ENCODE assay signal across 12 cellular contexts in the genomic region with DNA sequence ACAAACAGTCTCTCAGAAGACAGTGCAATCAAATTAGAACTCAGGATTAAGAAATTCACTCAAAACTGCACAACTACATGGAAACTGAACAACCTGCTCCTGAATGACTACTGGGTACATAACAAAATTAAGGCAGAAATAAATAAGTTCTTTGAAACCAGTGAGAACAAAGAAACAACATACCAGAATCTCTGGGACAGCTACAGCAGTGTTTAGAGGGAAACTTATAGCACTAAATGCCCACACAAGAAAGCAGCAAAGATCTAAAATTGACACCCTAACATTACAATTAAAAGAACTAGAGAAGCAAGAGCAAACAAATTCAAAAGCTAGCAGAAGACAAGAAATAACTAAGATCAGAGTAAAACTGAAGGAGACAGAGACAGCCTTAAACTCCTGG. TPM values are rescaled to one million over a fixed set of nuclear protein-coding genes. Genes with fewer than 3 reads are reported as not detected.
DNase-seq lines count a peak whose midpoint lies in the region; ATAC-seq, FAIRE-seq and TF ChIP-seq lines count a peak whose summit lies in the region.
"Not testable (repeated sequence)": the region's sequence is repeated elsewhere in the genome, so short reads cannot be mapped to it uniquely, and the experiment has no call there.
"Had no signal": no experiment of that assay in that cellular context is flagged by ENCODE, and none has a peak within 500 bp of the region (broad histone marks: within the 10 kb centered on the region; RNA-seq: fewer than 3 reads in every experiment).

No MANE protein-coding gene starts in this region.

- CTCF ChIA-PET in Caco-2 (lab: Charles Lee); PC-9 (lab: Charles Lee); HepG2 (lab: Yijun Ruan, JAX; ENCODE audit: low intra/inter-chr PET ratio, low total read pairs): not testable (repeated sequence)

- H3K79me2 ChIP-seq in PC-9 (ENCODE audit: low read depth); HepG2 (ENCODE audit: insufficient read depth, low read length): not testable (repeated sequence)

- H3K27ac Mint-ChIP-seq in Caco-2 (ENCODE audit: unreplicated experiment) = peak overlapping the region; percentile 68
- peak overlapping the region; percentile 11 for H3K27ac Mint-ChIP-seq in dendritic cell treated with granulocyte-macrophage colony-stimulating factor and Interleukin-4, amounts not matched to agents 40 ng/mL and 50 ng/mL, for 4 days
- not testable (repeated sequence) for H3K27ac Mint-ChIP-seq in endothelial cell (ENCODE audit: unreplicated experiment)
- peak overlapping the region; percentile 44 for H3K27ac Mint-ChIP-seq in progenitor cell of endocrine pancreas

- not testable (repeated sequence) for H3K4me2 ChIP-seq in PC-9
- H3K4me2 ChIP-seq in HepG2 (ENCODE audit: low read depth, low read length) = 0 out of 2 replicates have a peak overlapping the region, but pooled peaks have one; percentile 9

- not testable (repeated sequence) for H3K36me3 ChIP-seq in Caco-2 (ENCODE audit: control insufficient read depth, insufficient read depth, low read length); PC-9 (ENCODE audit: low read depth); HepG2 (replicated peaks in 1 of 2; ENCODE audit: control insufficient read depth in 1 of 2, insufficient read depth in 2 of 2, low read length in 2 of 2)

- not testable (repeated sequence) for DNase-seq in Caco-2; PC-9; endothelial cell (ENCODE audit: low spot score); HepG2 (ENCODE audit: low spot score); progenitor cell of endocrine pancreas (ENCODE audit: low spot score, unreplicated experiment)

- TF ChIP-seq RAD21 in HepG2 (CRISPR knock-in tag; IDR thresholded peaks at IDR 0.05) = not testable (repeated sequence)

- H3K9me3 Mint-ChIP-seq in Caco-2 (ENCODE audit: unreplicated experiment) (peaks cover 21% of the 10 kb centered on the region), progenitor cell of endocrine pancreas (ENCODE audit: low read depth) (peaks cover 27% of the 10 kb centered on the region)
- H3K9me3 Mint-ChIP-seq in dendritic cell treated with granulocyte-macrophage colony-stimulating factor and Interleukin-4, amounts not matched to agents 40 ng/mL and 50 ng/mL, for 4 days = peaks cover 86% of the 10 kb centered on the region
- H3K9me3 Mint-ChIP-seq in endothelial cell (ENCODE audit: unreplicated experiment) = not testable (repeated sequence)

- not testable (repeated sequence) for H3K27ac ChIP-seq in PC-9; HepG2 (ENCODE audit: extremely low read length, insufficient read depth, low read length)

- peak overlapping the region; percentile 11; the same call in 1 of the 2 replicates for H2AFZ ChIP-seq in PC-9
- not testable (repeated sequence) for H2AFZ ChIP-seq in HepG2 (ENCODE audit: low read length)

- not testable (repeated sequence) for BruUV-seq in Caco-2 (replicated peaks; lab: Mats Ljungman, UMichigan); PC-9 (replicated peaks; lab: Mats Ljungman, UMichigan); HepG2 (replicated peaks; lab: Mats Ljungman, UMichigan)

- not testable (repeated sequence) for TF ChIP-seq EP300 in HepG2 (IDR thresholded peaks at IDR 0.05; ENCODE audit: low read depth in 2 of 2, low read length in 2 of 2); HepG2 (CRISPR knock-in tag; IDR thresholded peaks at IDR 0.05; ENCODE audit: borderline replicate concordance)

- H3K4me3 ChIP-seq in Caco-2 (ENCODE audit: low read depth, low read length); PC-9; HepG2 (replicated peaks in 1 of 3; ENCODE audit: insufficient read depth in 1 of 3, low read depth in 2 of 3, low read length in 3 of 3): not testable (repeated sequence)

- TF ChIP-seq POLR2A in HepG2 (IDR thresholded peaks at IDR 0.05; ENCODE audit: insufficient read depth in 1 of 2, low read depth in 2 of 2, low read length in 2 of 2) = not testable (repeated sequence)

- TF ChIP-seq CTCF in Caco-2 (IDR thresholded peaks at IDR 0.05; ENCODE audit: insufficient read depth in 1 of 2, low read depth in 1 of 2, low read length in 1 of 2, severe bottlenecking in 1 of 2, unreplicated experiment in 1 of 2); PC-9 (conservative IDR thresholded peaks at IDR 0.05); endothelial cell (IDR thresholded peaks at IDR 0.05; ENCODE audit: unreplicated experiment); HepG2 (CRISPR knock-in tag; IDR thresholded peaks at IDR 0.05); progenitor cell of endocrine pancreas (IDR thresholded peaks at IDR 0.05; ENCODE audit: unreplicated experiment): not testable (repeated sequence)

- ATAC-seq in HepG2 = not testable (repeated sequence)

- H4K20me1 ChIP-seq in PC-9 (ENCODE audit: insufficient read depth); HepG2 (ENCODE audit: insufficient read depth, low read length): not testable (repeated sequence)

- H3K9ac ChIP-seq in HepG2 (ENCODE audit: insufficient read depth, low read depth, low read length) = not testable (repeated sequence)

- H3K4me3 Mint-ChIP-seq in Caco-2 (ENCODE audit: unreplicated experiment) = peak overlapping the region; percentile 17
- not testable (repeated sequence) for H3K4me3 Mint-ChIP-seq in dendritic cell treated with granulocyte-macrophage colony-stimulating factor and Interleukin-4, amounts not matched to agents 40 ng/mL and 50 ng/mL, for 4 days; progenitor cell of endocrine pancreas (ENCODE audit: low read depth)
- H3K4me3 Mint-ChIP-seq in endothelial cell (ENCODE audit: unreplicated experiment) = peak overlapping the region; percentile 21

- H3K36me3 Mint-ChIP-seq in Caco-2 (ENCODE audit: insufficient read depth, unreplicated experiment) = peaks cover 12% of the 10 kb centered on the region
- peaks cover 95% of the 10 kb centered on the region for H3K36me3 Mint-ChIP-seq in dendritic cell treated with granulocyte-macrophage colony-stimulating factor and Interleukin-4, amounts not matched to agents 40 ng/mL and 50 ng/mL, for 4 days (ENCODE audit: low read depth)
- H3K36me3 Mint-ChIP-seq in endothelial cell (ENCODE audit: low read depth, unreplicated experiment); progenitor cell of endocrine pancreas (ENCODE audit: insufficient read depth): not testable (repeated sequence)

- not testable (repeated sequence) for H3K9me2 ChIP-seq in PC-9 (ENCODE audit: insufficient read depth)

- intact Hi-C loops in Caco-2 (cut with micrococcal nuclease; ENCODE audit: unreplicated experiment) (loop anchor here (1.0 kb wide), 1 partner anchor 26 kb away; no protein-coding TSS in a partner anchor), HepG2 (cut with micrococcal nuclease; ENCODE audit: unreplicated experiment) (loop anchor here (5.0 kb wide), 1 partner anchor 301 kb away; no protein-coding TSS in a partner anchor)
- intact Hi-C loops in PC-9 (cut with micrococcal nuclease; ENCODE audit: unreplicated experiment); dendritic cell treated with granulocyte-macrophage colony-stimulating factor and Interleukin-4, amounts not matched to agents 40 ng/mL and 50 ng/mL, for 4 days (cut with micrococcal nuclease): not testable (repeated sequence)

- H3K27me3 Mint-ChIP-seq in Caco-2 (ENCODE audit: insufficient read depth, unreplicated experiment); dendritic cell treated with granulocyte-macrophage colony-stimulating factor and Interleukin-4, amounts not matched to agents 40 ng/mL and 50 ng/mL, for 4 days; endothelial cell (ENCODE audit: unreplicated experiment); progenitor cell of endocrine pancreas: not testable (repeated sequence)

- not testable (repeated sequence) for H3K27me3 ChIP-seq in Caco-2 (replicated peaks; ENCODE audit: control insufficient read depth, insufficient read depth, low read length); PC-9 (ENCODE audit: insufficient read depth, low read depth); HepG2 (ENCODE audit: control insufficient read depth in 1 of 2, insufficient read depth in 2 of 2, low read length in 2 of 2)

- H3K9me3 ChIP-seq in Caco-2 = peaks cover 11% of the 10 kb centered on the region; the same call in 1 of the 2 replicates
- not testable (repeated sequence) for H3K9me3 ChIP-seq in PC-9 (ENCODE audit: insufficient read depth, low read depth); HepG2 (ENCODE audit: low read length)

- FAIRE-seq in HepG2 (lab: Jason Lieb, UNC) = not testable (repeated sequence)

- not testable (repeated sequence) for H3F3A ChIP-seq in PC-9 (ENCODE audit: insufficient read depth, low read depth)

- H3K4me1 ChIP-seq in Caco-2 (peaks cover 31% of the 10 kb centered on the region), HepG2 (ENCODE audit: insufficient read depth, low read length) (peaks cover 51% of the 10 kb centered on the region)
- not testable (repeated sequence) for H3K4me1 ChIP-seq in PC-9 (replicated peaks; ENCODE audit: insufficient read depth)

- H3K4me1 Mint-ChIP-seq in Caco-2 (ENCODE audit: low read depth, unreplicated experiment) (peaks cover 27% of the 10 kb centered on the region), endothelial cell (ENCODE audit: unreplicated experiment) (peaks cover 12% of the 10 kb centered on the region), progenitor cell of endocrine pancreas (ENCODE audit: low read depth) (peaks cover 17% of the 10 kb centered on the region)
- H3K4me1 Mint-ChIP-seq in dendritic cell treated with granulocyte-macrophage colony-stimulating factor and Interleukin-4, amounts not matched to agents 40 ng/mL and 50 ng/mL, for 4 days (ENCODE audit: low read depth) = not testable (repeated sequence)

- in situ Hi-C loops in HepG2 (cut with HindIII; ENCODE audit: extremely low pct_ligation_motif_present, low pct_unique_long_range_greater_than_20kb) = loop anchor here (25.0 kb wide), 1 partner anchor 286 kb away; no protein-coding TSS in a partner anchor

- POLR2A ChIA-PET in Caco-2 (lab: Charles Lee); PC-9 (lab: Charles Lee; ENCODE audit: unreplicated experiment); HepG2 (lab: Yijun Ruan, JAX): not testable (repeated sequence)

RNA-seq across cellular contexts. Expression of a gene that starts 12.7 kb away (rescaled TPM):
- 0.19 and 0.27 TPM in 2 replicates for total RNA-seq in Caco-2 (2022)
- not detected in 2 replicates for total RNA-seq in PC-9 (2021)
- 0.23 TPM for total RNA-seq in endothelial cell (ENCODE audit: unreplicated experiment)
- total RNA-seq in HepG2 (2016; rRNA removed; fragmentation: Illumina TruSeq; extraction: Trizol) = 0.04 TPM in 1 of 2 replicates, not detected in the other
- total RNA-seq in HepG2 (2016; cell fraction: cytosol; rRNA removed; fragmentation: Illumina TruSeq; extraction: Trizol; ENCODE audit: low read depth) = not detected in 2 replicates
- not detected in 2 replicates for total RNA-seq in HepG2 (2016; cell fraction: insoluble cytoplasmic fraction; rRNA removed; fragmentation: Illumina TruSeq; extraction: Trizol)
- total RNA-seq in HepG2 (2016; cell fraction: membrane; rRNA removed; fragmentation: Illumina TruSeq; extraction: Trizol) = not detected in 2 replicates
- total RNA-seq in HepG2 (2016; cell fraction: nucleus; rRNA removed; fragmentation: Illumina TruSeq; extraction: Trizol) = 0.19 TPM in 1 of 2 replicates, not detected in the other
- 0.03 TPM in 1 of 2 replicates, not detected in the other for polyA plus RNA-seq in HepG2 (2011; rRNA removed)
- polyA plus RNA-seq in HepG2 (2011; cell fraction: cytosol; rRNA removed) = 0.08 TPM in 1 of 2 replicates, not detected in the other
- 0.09 and 0.19 TPM in 2 replicates for polyA plus RNA-seq in HepG2 (2011; cell fraction: nucleus; rRNA removed)
- 0.11 and 0.12 TPM in 2 replicates for polyA plus RNA-seq in HepG2 (2012)
- not detected in 2 replicates for polyA plus RNA-seq in HepG2 (2016; cell fraction: cytosol; fragmentation: Illumina TruSeq; extraction: Trizol; ENCODE audit: low read depth)
- not detected in 2 replicates for polyA plus RNA-seq in HepG2 (2016; cell fraction: insoluble cytoplasmic fraction; fragmentation: Illumina TruSeq; extraction: Trizol; ENCODE audit: low read depth)
- not detected in 2 replicates for polyA plus RNA-seq in HepG2 (2016; cell fraction: membrane; fragmentation: Illumina TruSeq; extraction: Trizol; ENCODE audit: low read depth)
- polyA plus RNA-seq in HepG2 (2016; cell fraction: nucleus; fragmentation: Illumina TruSeq; extraction: Trizol; ENCODE audit: insufficient read depth, low read depth) = not detected in 2 replicates
- 0.51 TPM in 1 of 2 replicates, not detected in the other for polyA minus RNA-seq in HepG2 (2011; rRNA and poly(A)+ RNA removed; ENCODE audit: low replicate concordance)
- not detected in 2 replicates for polyA minus RNA-seq in HepG2 (2011; cell fraction: cytosol; rRNA and poly(A)+ RNA removed)
- 0.52 and 0.62 TPM in 2 replicates for polyA minus RNA-seq in HepG2 (2011; cell fraction: nucleus; rRNA and poly(A)+ RNA removed)
- 0.11 and 0.14 TPM in 2 replicates for total RNA-seq in progenitor cell of endocrine pancreas
- total RNA-seq: Calu3; CD4-positive, CD25-positive, alpha-beta regulatory T cell; CD8-positive, alpha-beta memory T cell; CD8-positive, alpha-beta T cell; Daoy had no signal
- polyA plus RNA-seq: CD4-positive, alpha-beta memory T cell; CD4-positive, CD25-positive, alpha-beta regulatory T cell; CD8-positive, alpha-beta memory T cell had no signal
